ENCODE assay signal across 1 cellular context in the genomic region with DNA sequence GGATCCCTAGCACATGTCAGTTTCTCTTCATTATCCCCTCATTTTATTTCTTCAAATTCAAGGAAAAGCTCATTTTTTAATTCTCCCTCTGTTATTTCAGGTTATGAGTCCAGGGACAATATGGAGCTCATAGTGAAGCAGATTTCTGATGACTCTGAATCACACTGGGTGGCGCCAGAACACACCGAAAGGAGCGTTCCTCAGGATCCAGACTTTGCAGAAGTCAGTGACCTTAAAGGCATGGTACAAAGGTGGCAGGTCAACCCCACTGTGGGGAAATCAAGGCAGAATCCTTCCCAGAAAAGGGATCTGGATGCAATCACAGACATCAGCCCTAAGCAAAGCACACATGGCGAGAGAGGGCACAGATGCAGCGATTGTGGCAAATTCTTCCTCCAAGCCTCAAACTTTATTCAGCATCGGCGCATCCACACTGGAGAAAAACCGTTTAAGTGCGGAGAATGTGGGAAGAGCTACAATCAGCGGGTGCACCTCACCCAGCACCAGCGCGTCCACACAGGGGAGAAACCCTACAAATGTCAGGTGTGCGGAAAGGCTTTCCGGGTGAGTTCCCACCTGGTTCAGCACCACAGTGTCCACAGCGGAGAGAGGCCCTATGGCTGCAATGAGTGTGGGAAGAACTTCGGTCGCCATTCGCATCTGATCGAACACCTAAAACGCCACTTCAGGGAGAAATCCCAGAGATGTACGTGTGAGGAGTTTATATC.
TF ChIP-seq lines count a peak whose summit lies in the region.

No MANE protein-coding gene starts in this region.

TF ChIP-seq in WTC11, 78 proteins besides CTCF, POLR2A, EP300 and RAD21:
- TF ChIP-seq SMAD4 (CRISPR knock-in tag; IDR thresholded peaks at IDR 0.05) (no peak), ESRRA (CRISPR knock-in tag; IDR thresholded peaks at IDR 0.05; ENCODE audit: borderline replicate concordance) (no peak), ZNF423 (CRISPR knock-in tag; IDR thresholded peaks at IDR 0.05) (no peak), ZNF138 (CRISPR knock-in tag; conservative IDR thresholded peaks at IDR 0.05) (no peak), RORB (CRISPR knock-in tag; IDR thresholded peaks at IDR 0.05) (no peak)
- TF ChIP-seq, protein P1, sequence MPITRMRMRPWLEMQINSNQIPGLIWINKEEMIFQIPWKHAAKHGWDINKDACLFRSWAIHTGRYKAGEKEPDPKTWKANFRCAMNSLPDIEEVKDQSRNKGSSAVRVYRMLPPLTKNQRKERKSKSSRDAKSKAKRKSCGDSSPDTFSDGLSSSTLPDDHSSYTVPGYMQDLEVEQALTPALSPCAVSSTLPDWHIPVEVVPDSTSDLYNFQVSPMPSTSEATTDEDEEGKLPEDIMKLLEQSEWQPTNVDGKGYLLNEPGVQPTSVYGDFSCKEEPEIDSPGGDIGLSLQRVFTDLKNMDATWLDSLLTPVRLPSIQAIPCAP (CRISPR knock-in tag; IDR thresholded peaks at IDR 0.05): no peak
- TF ChIP-seq, protein P2, sequence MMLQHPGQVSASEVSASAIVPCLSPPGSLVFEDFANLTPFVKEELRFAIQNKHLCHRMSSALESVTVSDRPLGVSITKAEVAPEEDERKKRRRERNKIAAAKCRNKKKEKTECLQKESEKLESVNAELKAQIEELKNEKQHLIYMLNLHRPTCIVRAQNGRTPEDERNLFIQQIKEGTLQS (CRISPR knock-in tag; conservative IDR thresholded peaks at IDR 0.05): no peak
- TF ChIP-seq, protein P3, sequence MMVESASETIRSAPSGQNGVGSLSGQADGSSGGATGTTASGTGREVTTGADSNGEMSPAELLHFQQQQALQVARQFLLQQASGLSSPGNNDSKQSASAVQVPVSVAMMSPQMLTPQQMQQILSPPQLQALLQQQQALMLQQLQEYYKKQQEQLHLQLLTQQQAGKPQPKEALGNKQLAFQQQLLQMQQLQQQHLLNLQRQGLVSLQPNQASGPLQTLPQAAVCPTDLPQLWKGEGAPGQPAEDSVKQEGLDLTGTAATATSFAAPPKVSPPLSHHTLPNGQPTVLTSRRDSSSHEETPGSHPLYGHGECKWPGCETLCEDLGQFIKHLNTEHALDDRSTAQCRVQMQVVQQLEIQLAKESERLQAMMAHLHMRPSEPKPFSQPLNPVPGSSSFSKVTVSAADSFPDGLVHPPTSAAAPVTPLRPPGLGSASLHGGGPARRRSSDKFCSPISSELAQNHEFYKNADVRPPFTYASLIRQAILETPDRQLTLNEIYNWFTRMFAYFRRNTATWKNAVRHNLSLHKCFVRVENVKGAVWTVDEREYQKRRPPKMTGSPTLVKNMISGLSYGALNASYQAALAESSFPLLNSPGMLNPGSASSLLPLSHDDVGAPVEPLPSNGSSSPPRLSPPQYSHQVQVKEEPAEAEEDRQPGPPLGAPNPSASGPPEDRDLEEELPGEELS (CRISPR knock-in tag; IDR thresholded peaks at IDR 0.05): no peak
